ENCODE assay signal across 1 cellular context in the genomic region with DNA sequence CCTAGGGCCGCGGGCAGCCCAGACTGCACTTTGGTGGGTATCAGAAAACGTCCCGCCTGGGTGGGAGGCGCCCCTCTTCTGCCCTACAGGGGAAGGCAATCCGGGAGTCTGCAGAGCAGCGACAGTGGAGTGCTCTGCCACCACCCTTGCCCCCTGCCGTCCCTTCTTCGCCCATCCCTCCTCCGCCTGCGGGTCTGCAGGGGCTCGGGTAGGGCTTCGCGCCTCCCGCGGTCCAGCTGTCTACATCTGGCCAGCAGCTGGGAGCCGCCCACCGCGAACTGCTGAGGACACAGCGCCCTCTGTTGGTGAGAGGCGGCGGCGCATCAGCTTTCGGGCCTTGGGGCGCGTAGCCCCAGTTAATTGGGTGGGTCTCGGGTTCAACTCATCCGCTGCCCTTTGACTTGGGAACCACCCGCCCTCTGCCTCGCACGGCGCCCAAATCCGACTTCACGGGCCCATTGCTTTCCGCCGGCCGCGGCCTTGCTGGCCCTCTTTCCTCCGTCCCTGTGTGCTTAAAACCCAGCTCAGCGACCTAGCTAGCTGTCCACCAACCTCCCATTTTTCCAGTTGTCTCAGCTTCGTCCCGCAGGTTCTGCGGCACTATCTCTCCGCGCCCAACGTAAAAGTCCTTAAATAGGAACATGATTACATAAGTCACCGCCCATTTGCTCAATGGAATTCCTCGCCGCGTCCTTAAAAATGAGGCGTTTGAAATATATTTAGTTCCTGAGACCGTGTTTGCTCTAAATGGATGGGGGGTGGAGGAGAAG.
TF ChIP-seq lines count a peak whose summit lies in the region.

No MANE protein-coding gene starts in this region.

TF ChIP-seq in WTC11, 78 proteins besides CTCF, POLR2A, EP300 and RAD21 (continued from another document and continues in another):
- TF ChIP-seq, protein P1, sequence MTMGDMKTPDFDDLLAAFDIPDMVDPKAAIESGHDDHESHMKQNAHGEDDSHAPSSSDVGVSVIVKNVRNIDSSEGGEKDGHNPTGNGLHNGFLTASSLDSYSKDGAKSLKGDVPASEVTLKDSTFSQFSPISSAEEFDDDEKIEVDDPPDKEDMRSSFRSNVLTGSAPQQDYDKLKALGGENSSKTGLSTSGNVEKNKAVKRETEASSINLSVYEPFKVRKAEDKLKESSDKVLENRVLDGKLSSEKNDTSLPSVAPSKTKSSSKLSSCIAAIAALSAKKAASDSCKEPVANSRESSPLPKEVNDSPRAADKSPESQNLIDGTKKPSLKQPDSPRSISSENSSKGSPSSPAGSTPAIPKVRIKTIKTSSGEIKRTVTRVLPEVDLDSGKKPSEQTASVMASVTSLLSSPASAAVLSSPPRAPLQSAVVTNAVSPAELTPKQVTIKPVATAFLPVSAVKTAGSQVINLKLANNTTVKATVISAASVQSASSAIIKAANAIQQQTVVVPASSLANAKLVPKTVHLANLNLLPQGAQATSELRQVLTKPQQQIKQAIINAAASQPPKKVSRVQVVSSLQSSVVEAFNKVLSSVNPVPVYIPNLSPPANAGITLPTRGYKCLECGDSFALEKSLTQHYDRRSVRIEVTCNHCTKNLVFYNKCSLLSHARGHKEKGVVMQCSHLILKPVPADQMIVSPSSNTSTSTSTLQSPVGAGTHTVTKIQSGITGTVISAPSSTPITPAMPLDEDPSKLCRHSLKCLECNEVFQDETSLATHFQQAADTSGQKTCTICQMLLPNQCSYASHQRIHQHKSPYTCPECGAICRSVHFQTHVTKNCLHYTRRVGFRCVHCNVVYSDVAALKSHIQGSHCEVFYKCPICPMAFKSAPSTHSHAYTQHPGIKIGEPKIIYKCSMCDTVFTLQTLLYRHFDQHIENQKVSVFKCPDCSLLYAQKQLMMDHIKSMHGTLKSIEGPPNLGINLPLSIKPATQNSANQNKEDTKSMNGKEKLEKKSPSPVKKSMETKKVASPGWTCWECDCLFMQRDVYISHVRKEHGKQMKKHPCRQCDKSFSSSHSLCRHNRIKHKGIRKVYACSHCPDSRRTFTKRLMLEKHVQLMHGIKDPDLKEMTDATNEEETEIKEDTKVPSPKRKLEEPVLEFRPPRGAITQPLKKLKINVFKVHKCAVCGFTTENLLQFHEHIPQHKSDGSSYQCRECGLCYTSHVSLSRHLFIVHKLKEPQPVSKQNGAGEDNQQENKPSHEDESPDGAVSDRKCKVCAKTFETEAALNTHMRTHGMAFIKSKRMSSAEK (CRISPR knock-in tag; IDR thresholded peaks at IDR 0.05; ENCODE audit: borderline replicate concordance): no peak
- no peak for TF ChIP-seq NR3C1 (CRISPR knock-in tag; conservative IDR thresholded peaks at IDR 0.05; ENCODE audit: low read depth)
- peak; percentile 49; the same call in 1 of the 2 replicates for TF ChIP-seq NFE2L1 (CRISPR knock-in tag; IDR thresholded peaks at IDR 0.05)
- TF ChIP-seq JUN (CRISPR knock-in tag; IDR thresholded peaks at IDR 0.05): no peak
- no peak for TF ChIP-seq ESRRA (CRISPR knock-in tag; IDR thresholded peaks at IDR 0.05; ENCODE audit: borderline replicate concordance)
- TF ChIP-seq ZNF138 (CRISPR knock-in tag; conservative IDR thresholded peaks at IDR 0.05): 0 out of 2 replicates have a peak, but pooled peaks have one; percentile 74
- TF ChIP-seq, protein P2, sequence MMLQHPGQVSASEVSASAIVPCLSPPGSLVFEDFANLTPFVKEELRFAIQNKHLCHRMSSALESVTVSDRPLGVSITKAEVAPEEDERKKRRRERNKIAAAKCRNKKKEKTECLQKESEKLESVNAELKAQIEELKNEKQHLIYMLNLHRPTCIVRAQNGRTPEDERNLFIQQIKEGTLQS (CRISPR knock-in tag; conservative IDR thresholded peaks at IDR 0.05): no peak
- TF ChIP-seq ZNF219 (CRISPR knock-in tag; IDR thresholded peaks at IDR 0.05; ENCODE audit: borderline replicate concordance): no peak
- TF ChIP-seq, protein P3, sequence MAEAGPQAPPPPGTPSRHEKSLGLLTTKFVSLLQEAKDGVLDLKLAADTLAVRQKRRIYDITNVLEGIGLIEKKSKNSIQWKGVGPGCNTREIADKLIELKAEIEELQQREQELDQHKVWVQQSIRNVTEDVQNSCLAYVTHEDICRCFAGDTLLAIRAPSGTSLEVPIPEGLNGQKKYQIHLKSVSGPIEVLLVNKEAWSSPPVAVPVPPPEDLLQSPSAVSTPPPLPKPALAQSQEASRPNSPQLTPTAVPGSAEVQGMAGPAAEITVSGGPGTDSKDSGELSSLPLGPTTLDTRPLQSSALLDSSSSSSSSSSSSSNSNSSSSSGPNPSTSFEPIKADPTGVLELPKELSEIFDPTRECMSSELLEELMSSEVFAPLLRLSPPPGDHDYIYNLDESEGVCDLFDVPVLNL (CRISPR knock-in tag; IDR thresholded peaks at IDR 0.05; ENCODE audit: borderline replicate concordance, low read depth): no peak
- TF ChIP-seq ZNF396 (CRISPR knock-in tag; IDR thresholded peaks at IDR 0.05; ENCODE audit: borderline replicate concordance): no peak
- no peak for TF ChIP-seq SMAD4 (CRISPR knock-in tag; IDR thresholded peaks at IDR 0.05)
- TF ChIP-seq, protein P4, sequence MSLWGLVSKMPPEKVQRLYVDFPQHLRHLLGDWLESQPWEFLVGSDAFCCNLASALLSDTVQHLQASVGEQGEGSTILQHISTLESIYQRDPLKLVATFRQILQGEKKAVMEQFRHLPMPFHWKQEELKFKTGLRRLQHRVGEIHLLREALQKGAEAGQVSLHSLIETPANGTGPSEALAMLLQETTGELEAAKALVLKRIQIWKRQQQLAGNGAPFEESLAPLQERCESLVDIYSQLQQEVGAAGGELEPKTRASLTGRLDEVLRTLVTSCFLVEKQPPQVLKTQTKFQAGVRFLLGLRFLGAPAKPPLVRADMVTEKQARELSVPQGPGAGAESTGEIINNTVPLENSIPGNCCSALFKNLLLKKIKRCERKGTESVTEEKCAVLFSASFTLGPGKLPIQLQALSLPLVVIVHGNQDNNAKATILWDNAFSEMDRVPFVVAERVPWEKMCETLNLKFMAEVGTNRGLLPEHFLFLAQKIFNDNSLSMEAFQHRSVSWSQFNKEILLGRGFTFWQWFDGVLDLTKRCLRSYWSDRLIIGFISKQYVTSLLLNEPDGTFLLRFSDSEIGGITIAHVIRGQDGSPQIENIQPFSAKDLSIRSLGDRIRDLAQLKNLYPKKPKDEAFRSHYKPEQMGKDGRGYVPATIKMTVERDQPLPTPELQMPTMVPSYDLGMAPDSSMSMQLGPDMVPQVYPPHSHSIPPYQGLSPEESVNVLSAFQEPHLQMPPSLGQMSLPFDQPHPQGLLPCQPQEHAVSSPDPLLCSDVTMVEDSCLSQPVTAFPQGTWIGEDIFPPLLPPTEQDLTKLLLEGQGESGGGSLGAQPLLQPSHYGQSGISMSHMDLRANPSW (CRISPR knock-in tag; conservative IDR thresholded peaks at IDR 0.05; ENCODE audit: low read depth): peak; percentile 80; the same call in 1 of the 2 replicates
- TF ChIP-seq TEAD1 (CRISPR knock-in tag; IDR thresholded peaks at IDR 0.05): 0 out of 2 replicates have a peak, but pooled peaks have one; percentile 44
- TF ChIP-seq GTF2I (CRISPR knock-in tag; conservative IDR thresholded peaks at IDR 0.05): no peak
- TF ChIP-seq, protein P5, sequence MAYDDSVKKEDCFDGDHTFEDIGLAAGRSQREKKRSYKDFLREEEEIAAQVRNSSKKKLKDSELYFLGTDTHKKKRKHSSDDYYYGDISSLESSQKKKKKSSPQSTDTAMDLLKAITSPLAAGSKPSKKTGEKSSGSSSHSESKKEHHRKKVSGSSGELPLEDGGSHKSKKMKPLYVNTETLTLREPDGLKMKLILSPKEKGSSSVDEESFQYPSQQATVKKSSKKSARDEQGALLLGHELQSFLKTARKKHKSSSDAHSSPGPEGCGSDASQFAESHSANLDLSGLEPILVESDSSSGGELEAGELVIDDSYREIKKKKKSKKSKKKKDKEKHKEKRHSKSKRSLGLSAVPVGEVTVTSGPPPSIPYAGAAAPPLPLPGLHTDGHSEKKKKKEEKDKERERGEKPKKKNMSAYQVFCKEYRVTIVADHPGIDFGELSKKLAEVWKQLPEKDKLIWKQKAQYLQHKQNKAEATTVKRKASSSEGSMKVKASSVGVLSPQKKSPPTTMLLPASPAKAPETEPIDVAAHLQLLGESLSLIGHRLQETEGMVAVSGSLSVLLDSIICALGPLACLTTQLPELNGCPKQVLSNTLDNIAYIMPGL (CRISPR knock-in tag; IDR thresholded peaks at IDR 0.05): 0 out of 2 replicates have a peak, but pooled peaks have one; percentile 46
- TF ChIP-seq GRHL2 (CRISPR knock-in tag; IDR thresholded peaks at IDR 0.05; ENCODE audit: insufficient replicate concordance, severe bottlenecking): no peak
- TF ChIP-seq, protein P6, sequence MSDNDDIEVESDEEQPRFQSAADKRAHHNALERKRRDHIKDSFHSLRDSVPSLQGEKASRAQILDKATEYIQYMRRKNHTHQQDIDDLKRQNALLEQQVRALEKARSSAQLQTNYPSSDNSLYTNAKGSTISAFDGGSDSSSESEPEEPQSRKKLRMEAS (CRISPR knock-in tag; IDR thresholded peaks at IDR 0.05): peak; percentile 97
- TF ChIP-seq, protein P7, sequence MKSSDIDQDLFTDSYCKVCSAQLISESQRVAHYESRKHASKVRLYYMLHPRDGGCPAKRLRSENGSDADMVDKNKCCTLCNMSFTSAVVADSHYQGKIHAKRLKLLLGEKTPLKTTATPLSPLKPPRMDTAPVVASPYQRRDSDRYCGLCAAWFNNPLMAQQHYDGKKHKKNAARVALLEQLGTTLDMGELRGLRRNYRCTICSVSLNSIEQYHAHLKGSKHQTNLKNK (CRISPR knock-in tag; IDR thresholded peaks at IDR 0.05): no peak
- TF ChIP-seq CBFB (CRISPR knock-in tag; IDR thresholded peaks at IDR 0.05; ENCODE audit: low read depth): no peak
- no peak for TF ChIP-seq GABPB1 (CRISPR knock-in tag; IDR thresholded peaks at IDR 0.05)
- no peak for TF ChIP-seq JAZF1 (CRISPR knock-in tag; IDR thresholded peaks at IDR 0.05)
- TF ChIP-seq, protein P8, sequence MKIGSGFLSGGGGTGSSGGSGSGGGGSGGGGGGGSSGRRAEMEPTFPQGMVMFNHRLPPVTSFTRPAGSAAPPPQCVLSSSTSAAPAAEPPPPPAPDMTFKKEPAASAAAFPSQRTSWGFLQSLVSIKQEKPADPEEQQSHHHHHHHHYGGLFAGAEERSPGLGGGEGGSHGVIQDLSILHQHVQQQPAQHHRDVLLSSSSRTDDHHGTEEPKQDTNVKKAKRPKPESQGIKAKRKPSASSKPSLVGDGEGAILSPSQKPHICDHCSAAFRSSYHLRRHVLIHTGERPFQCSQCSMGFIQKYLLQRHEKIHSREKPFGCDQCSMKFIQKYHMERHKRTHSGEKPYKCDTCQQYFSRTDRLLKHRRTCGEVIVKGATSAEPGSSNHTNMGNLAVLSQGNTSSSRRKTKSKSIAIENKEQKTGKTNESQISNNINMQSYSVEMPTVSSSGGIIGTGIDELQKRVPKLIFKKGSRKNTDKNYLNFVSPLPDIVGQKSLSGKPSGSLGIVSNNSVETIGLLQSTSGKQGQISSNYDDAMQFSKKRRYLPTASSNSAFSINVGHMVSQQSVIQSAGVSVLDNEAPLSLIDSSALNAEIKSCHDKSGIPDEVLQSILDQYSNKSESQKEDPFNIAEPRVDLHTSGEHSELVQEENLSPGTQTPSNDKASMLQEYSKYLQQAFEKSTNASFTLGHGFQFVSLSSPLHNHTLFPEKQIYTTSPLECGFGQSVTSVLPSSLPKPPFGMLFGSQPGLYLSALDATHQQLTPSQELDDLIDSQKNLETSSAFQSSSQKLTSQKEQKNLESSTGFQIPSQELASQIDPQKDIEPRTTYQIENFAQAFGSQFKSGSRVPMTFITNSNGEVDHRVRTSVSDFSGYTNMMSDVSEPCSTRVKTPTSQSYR (CRISPR knock-in tag; IDR thresholded peaks at IDR 0.05): no peak
- TF ChIP-seq, protein P9, sequence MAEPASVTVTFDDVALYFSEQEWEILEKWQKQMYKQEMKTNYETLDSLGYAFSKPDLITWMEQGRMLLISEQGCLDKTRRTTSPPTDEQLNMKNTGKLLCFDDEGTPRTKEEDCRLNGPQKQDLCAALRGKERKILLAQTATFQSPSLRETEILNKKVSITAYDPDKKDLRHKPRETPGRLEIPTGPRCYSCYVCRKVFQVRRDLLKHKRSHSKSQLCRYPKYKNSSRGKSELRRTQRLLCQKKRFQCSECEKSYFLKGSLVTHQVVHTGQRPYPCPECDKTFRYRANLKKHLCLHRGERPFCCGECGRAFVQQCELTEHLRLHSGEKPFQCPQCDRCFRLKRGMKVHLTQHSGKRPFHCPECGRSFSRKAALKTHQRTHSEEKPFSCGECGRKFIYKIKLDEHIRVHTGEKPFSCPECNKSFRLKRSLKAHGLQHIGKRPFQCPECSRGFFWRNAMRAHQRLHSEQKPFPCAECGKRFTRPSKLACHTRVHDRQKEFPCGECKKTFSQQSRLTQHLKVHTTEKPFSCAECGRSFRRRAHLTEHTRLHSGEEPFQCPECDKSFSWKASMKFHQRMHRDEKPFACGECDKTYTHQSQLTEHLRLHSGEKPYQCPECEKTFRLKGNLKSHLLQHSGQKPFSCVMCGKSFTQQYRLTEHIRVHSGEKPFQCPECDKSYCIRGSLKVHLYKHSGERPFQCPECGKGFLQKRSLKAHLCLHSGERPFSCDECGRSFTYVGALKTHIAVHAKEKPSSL (CRISPR knock-in tag; conservative IDR thresholded peaks at IDR 0.05): no peak
- TF ChIP-seq, protein P10, sequence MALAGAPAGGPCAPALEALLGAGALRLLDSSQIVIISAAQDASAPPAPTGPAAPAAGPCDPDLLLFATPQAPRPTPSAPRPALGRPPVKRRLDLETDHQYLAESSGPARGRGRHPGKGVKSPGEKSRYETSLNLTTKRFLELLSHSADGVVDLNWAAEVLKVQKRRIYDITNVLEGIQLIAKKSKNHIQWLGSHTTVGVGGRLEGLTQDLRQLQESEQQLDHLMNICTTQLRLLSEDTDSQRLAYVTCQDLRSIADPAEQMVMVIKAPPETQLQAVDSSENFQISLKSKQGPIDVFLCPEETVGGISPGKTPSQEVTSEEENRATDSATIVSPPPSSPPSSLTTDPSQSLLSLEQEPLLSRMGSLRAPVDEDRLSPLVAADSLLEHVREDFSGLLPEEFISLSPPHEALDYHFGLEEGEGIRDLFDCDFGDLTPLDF (CRISPR knock-in tag; IDR thresholded peaks at IDR 0.05): no peak
- TF ChIP-seq SOX15 (CRISPR knock-in tag; IDR thresholded peaks at IDR 0.05): no peak
- TF ChIP-seq, protein P11, sequence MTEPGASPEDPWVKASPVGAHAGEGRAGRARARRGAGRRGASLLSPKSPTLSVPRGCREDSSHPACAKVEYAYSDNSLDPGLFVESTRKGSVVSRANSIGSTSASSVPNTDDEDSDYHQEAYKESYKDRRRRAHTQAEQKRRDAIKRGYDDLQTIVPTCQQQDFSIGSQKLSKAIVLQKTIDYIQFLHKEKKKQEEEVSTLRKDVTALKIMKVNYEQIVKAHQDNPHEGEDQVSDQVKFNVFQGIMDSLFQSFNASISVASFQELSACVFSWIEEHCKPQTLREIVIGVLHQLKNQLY (CRISPR knock-in tag; IDR thresholded peaks at IDR 0.05): no peak
- TF ChIP-seq, protein P12, sequence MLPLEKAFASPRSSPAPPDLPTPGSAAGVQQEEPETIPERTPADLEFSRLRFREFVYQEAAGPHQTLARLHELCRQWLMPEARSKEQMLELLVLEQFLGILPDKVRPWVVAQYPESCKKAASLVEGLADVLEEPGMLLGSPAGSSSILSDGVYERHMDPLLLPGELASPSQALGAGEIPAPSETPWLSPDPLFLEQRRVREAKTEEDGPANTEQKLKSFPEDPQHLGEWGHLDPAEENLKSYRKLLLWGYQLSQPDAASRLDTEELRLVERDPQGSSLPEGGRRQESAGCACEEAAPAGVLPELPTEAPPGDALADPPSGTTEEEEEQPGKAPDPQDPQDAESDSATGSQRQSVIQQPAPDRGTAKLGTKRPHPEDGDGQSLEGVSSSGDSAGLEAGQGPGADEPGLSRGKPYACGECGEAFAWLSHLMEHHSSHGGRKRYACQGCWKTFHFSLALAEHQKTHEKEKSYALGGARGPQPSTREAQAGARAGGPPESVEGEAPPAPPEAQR (CRISPR knock-in tag; IDR thresholded peaks at IDR 0.05): no peak
- TF ChIP-seq RELA (CRISPR knock-in tag; IDR thresholded peaks at IDR 0.05; ENCODE audit: borderline replicate concordance): no peak
- TF ChIP-seq ZNF416 (CRISPR knock-in tag; IDR thresholded peaks at IDR 0.05): no peak
- no peak for TF ChIP-seq TCF7 (CRISPR knock-in tag; IDR thresholded peaks at IDR 0.05; ENCODE audit: low read depth)
- peak; percentile 74; the same call in 1 of the 2 replicates for TF ChIP-seq FOXP1 (CRISPR knock-in tag; IDR thresholded peaks at IDR 0.05; ENCODE audit: borderline replicate concordance)
- TF ChIP-seq CREM (CRISPR knock-in tag; IDR thresholded peaks at IDR 0.05): no peak
- TF ChIP-seq ZNF317 (CRISPR knock-in tag; IDR thresholded peaks at IDR 0.05; ENCODE audit: borderline replicate concordance, low read depth): no peak
